In genomic region chr6:92538926-92539325, GRCh38 we compare ENCODE assay signal across 20 cellular contexts.
"Had no signal": no experiment of that assay in that cellular context is flagged by ENCODE, and none has a peak within 500 bp of the region (broad histone marks: within the 10 kb centered on the region; RNA-seq: fewer than 3 reads in every experiment).

No MANE protein-coding gene starts in this region.

- H3K9me3 ChIP-seq: esophagus squamous epithelium, gastroesophageal sphincter, right lobe of liver, transverse colon had no signal

- DNase-seq: activated CD4-positive, alpha-beta T cell treated with anti-CD3 and anti-CD28 coated beads, Interleukin-2, amount 50 U/mL, for 1 hour; activated CD4-positive, CD25-positive, alpha-beta regulatory T cell treated with anti-CD3 and anti-CD28 coated beads, Interleukin-2, amount 50 U/mL, for 72 hours; activated CD8-positive, alpha-beta T cell treated with anti-CD3 and anti-CD28 coated beads, Interleukin-2, amount 10 ng/mL, durations not matched to agents 7 days and 5 days; activated gamma-delta T cell treated with Interleukin-2 at 50 U/mL for 16 hours; aorta; esophagus squamous epithelium; head of caudate nucleus; hypothalamus; left ventricle myocardium superior; nephron progenitor cell; nucleus accumbens; right lobe of liver; small intestine; stimulated activated CD4-positive, alpha-beta T cell treated with anti-CD3 and anti-CD28 coated beads, Interleukin-15, amount 100 ng/mL, for 24 hours; T-cell; transverse colon; WERI-Rb-1 had no signal

- H3K4me3 ChIP-seq: coronary artery, esophagus squamous epithelium, gastroesophageal sphincter, right lobe of liver, transverse colon had no signal

- ATAC-seq: activated CD8-positive, alpha-beta T cell treated with anti-CD3 and anti-CD28 coated beads, Interleukin-2, amount 10 ng/mL, durations not matched to agents 7 days and 5 days; gastroesophageal sphincter; left ventricle myocardium superior; right lobe of liver; stimulated activated memory B cell treated with anti-CD40 and anti-IgM and Interleukin-4, amounts not matched to agents 10 μg/mL and 1 μg/mL and 100 μg/mL, for 72 hours; T-cell had no signal

- H3K36me3 ChIP-seq: esophagus squamous epithelium, gastroesophageal sphincter, right lobe of liver, transverse colon, WERI-Rb-1 had no signal

- H3K27me3 ChIP-seq: esophagus squamous epithelium, gastroesophageal sphincter, right lobe of liver, transverse colon had no signal

- H3K4me1 ChIP-seq: esophagus squamous epithelium, gastroesophageal sphincter, right lobe of liver, transverse colon had no signal

- H3K27ac ChIP-seq: coronary artery, esophagus squamous epithelium, gastroesophageal sphincter, right lobe of liver, transverse colon, WERI-Rb-1 had no signal
